1 cellular context compared by ENCODE assay signal in the genomic region with DNA sequence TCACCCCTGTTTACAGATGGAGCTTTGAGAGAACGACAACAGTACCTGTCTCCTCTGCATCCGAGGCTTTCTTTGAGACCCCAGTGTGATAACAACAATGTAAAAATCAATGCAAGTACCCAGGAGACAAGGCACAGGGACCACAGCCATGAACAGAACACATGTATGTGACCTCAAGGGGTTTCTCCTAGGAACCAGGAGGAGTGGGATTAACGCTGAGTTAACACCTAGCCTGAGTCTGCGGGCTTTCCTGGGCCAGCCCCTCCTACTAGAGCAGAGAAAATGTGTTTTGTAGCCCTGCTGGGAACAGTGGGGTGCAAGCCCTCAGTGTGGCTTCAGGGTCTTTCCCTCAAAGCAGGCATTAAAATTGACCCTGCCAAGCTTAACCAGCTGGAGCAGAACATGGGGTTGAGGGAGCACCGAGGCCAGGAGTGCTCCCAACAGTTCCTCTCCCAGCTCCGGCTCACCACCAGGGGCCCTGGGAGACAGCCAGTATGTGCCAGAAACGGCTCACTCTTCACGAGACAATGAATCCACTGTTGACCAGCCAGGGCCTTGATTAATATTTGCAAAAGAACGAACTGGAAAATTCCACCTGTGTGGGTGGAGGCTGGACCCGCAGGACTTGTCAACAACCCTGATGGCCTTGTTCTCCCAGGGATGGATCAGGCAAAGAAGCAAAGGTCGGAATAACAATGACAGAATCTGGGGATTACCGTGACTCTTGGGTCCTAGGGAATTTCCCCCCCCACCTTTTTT.
TF ChIP-seq lines count a peak whose summit lies in the region.

No MANE protein-coding gene starts in this region.

TF ChIP-seq in HepG2, 621 proteins besides CTCF, POLR2A, EP300 and RAD21 (continued from another document and continues in another):
- TF ChIP-seq, protein P1, sequence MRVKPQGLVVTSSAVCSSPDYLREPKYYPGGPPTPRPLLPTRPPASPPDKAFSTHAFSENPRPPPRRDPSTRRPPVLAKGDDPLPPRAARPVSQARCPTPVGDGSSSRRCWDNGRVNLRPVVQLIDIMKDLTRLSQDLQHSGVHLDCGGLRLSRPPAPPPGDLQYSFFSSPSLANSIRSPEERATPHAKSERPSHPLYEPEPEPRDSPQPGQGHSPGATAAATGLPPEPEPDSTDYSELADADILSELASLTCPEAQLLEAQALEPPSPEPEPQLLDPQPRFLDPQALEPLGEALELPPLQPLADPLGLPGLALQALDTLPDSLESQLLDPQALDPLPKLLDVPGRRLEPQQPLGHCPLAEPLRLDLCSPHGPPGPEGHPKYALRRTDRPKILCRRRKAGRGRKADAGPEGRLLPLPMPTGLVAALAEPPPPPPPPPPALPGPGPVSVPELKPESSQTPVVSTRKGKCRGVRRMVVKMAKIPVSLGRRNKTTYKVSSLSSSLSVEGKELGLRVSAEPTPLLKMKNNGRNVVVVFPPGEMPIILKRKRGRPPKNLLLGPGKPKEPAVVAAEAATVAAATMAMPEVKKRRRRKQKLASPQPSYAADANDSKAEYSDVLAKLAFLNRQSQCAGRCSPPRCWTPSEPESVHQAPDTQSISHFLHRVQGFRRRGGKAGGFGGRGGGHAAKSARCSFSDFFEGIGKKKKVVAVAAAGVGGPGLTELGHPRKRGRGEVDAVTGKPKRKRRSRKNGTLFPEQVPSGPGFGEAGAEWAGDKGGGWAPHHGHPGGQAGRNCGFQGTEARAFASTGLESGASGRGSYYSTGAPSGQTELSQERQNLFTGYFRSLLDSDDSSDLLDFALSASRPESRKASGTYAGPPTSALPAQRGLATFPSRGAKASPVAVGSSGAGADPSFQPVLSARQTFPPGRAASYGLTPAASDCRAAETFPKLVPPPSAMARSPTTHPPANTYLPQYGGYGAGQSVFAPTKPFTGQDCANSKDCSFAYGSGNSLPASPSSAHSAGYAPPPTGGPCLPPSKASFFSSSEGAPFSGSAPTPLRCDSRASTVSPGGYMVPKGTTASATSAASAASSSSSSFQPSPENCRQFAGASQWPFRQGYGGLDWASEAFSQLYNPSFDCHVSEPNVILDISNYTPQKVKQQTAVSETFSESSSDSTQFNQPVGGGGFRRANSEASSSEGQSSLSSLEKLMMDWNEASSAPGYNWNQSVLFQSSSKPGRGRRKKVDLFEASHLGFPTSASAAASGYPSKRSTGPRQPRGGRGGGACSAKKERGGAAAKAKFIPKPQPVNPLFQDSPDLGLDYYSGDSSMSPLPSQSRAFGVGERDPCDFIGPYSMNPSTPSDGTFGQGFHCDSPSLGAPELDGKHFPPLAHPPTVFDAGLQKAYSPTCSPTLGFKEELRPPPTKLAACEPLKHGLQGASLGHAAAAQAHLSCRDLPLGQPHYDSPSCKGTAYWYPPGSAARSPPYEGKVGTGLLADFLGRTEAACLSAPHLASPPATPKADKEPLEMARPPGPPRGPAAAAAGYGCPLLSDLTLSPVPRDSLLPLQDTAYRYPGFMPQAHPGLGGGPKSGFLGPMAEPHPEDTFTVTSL (CRISPR knock-in tag; IDR thresholded peaks at IDR 0.05; ENCODE audit: borderline replicate concordance) = no peak; the same call in 1 of the 2 replicates
- TF ChIP-seq ARID3A (IDR thresholded peaks at IDR 0.05; ENCODE audit: low read depth, low read length) (peak; percentile 84), SAFB2 (CRISPR knock-in tag; IDR thresholded peaks at IDR 0.05; ENCODE audit: borderline replicate concordance, low read depth) (peak; percentile 40; the same call in 1 of the 2 replicates), ZNF296 (CRISPR knock-in tag; conservative IDR thresholded peaks at IDR 0.05) (no peak), ZBTB44 (CRISPR knock-in tag; IDR thresholded peaks at IDR 0.05) (no peak), ZNF704 (CRISPR knock-in tag; IDR thresholded peaks at IDR 0.05; ENCODE audit: borderline replicate concordance) (no peak), ZNF382 (CRISPR knock-in tag; IDR thresholded peaks at IDR 0.05; ENCODE audit: borderline replicate concordance) (no peak), SIN3B (IDR thresholded peaks at IDR 0.05; ENCODE audit: low read length) (no peak), SIN3A (IDR thresholded peaks at IDR 0.05; ENCODE audit: borderline replicate concordance, low read depth, low read length) (peak; percentile 60), ZNF746 (CRISPR knock-in tag; IDR thresholded peaks at IDR 0.05) (peak; percentile 84; the same call in 1 of the 2 replicates), ZNF441 (CRISPR knock-in tag; IDR thresholded peaks at IDR 0.05; ENCODE audit: borderline replicate concordance) (no peak; the same call in 1 of the 2 replicates), ZNF251 (CRISPR knock-in tag; IDR thresholded peaks at IDR 0.05) (no peak), LCORL (IDR thresholded peaks at IDR 0.05) (peak; percentile 92), LCORL (CRISPR knock-in tag; IDR thresholded peaks at IDR 0.05) (peak; percentile 85; the same call in 1 of the 2 replicates), PHB2 (IDR thresholded peaks at IDR 0.05; ENCODE audit: partially characterized antibody) (no peak), SP5 (CRISPR knock-in tag; IDR thresholded peaks at IDR 0.05; ENCODE audit: borderline replicate concordance, low read depth) (peak; percentile 86), HOXA7 (CRISPR knock-in tag; IDR thresholded peaks at IDR 0.05) (no peak), ATF7 (IDR thresholded peaks at IDR 0.05) (peak; percentile 37; the same call in 1 of the 2 replicates), ATF7 (CRISPR knock-in tag; IDR thresholded peaks at IDR 0.05) (no peak; the same call in 1 of the 2 replicates), ZNF678 (CRISPR knock-in tag; IDR thresholded peaks at IDR 0.05) (no peak), CHD4 (IDR thresholded peaks at IDR 0.05; ENCODE audit: borderline replicate concordance, low read length) (no peak), KAT2B (IDR thresholded peaks at IDR 0.05; ENCODE audit: borderline replicate concordance, low read depth, low read length) (no peak), HNRNPH1 (optimal IDR thresholded peaks at IDR 0.05; ENCODE audit: low read depth, low read length) (no peak), BORCS8-MEF2B (CRISPR knock-in tag; IDR thresholded peaks at IDR 0.05) (peak; percentile 19; the same call in 1 of the 2 replicates), RELA (CRISPR knock-in tag; IDR thresholded peaks at IDR 0.05) (no peak), CEBPG (CRISPR knock-in tag; IDR thresholded peaks at IDR 0.05) (peak; percentile 59), ZC3H4 (CRISPR knock-in tag; IDR thresholded peaks at IDR 0.05; ENCODE audit: borderline replicate concordance) (peak; percentile 78; the same call in 1 of the 2 replicates), ZNF547 (CRISPR knock-in tag; IDR thresholded peaks at IDR 0.05) (no peak), NCOA5 (CRISPR knock-in tag; IDR thresholded peaks at IDR 0.05) (no peak)
- TF ChIP-seq, protein P2, sequence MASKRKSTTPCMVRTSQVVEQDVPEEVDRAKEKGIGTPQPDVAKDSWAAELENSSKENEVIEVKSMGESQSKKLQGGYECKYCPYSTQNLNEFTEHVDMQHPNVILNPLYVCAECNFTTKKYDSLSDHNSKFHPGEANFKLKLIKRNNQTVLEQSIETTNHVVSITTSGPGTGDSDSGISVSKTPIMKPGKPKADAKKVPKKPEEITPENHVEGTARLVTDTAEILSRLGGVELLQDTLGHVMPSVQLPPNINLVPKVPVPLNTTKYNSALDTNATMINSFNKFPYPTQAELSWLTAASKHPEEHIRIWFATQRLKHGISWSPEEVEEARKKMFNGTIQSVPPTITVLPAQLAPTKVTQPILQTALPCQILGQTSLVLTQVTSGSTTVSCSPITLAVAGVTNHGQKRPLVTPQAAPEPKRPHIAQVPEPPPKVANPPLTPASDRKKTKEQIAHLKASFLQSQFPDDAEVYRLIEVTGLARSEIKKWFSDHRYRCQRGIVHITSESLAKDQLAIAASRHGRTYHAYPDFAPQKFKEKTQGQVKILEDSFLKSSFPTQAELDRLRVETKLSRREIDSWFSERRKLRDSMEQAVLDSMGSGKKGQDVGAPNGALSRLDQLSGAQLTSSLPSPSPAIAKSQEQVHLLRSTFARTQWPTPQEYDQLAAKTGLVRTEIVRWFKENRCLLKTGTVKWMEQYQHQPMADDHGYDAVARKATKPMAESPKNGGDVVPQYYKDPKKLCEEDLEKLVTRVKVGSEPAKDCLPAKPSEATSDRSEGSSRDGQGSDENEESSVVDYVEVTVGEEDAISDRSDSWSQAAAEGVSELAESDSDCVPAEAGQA (IDR thresholded peaks at IDR 0.05; ENCODE audit: low read depth) = no peak
- TF ChIP-seq, protein P2 (CRISPR knock-in tag; IDR thresholded peaks at IDR 0.05; ENCODE audit: borderline replicate concordance) = no peak
- TF ChIP-seq, protein P3, sequence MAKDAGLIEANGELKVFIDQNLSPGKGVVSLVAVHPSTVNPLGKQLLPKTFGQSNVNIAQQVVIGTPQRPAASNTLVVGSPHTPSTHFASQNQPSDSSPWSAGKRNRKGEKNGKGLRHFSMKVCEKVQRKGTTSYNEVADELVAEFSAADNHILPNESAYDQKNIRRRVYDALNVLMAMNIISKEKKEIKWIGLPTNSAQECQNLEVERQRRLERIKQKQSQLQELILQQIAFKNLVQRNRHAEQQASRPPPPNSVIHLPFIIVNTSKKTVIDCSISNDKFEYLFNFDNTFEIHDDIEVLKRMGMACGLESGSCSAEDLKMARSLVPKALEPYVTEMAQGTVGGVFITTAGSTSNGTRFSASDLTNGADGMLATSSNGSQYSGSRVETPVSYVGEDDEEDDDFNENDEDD (CRISPR knock-in tag; IDR thresholded peaks at IDR 0.05; ENCODE audit: borderline replicate concordance) = no peak
- TF ChIP-seq, protein P4, sequence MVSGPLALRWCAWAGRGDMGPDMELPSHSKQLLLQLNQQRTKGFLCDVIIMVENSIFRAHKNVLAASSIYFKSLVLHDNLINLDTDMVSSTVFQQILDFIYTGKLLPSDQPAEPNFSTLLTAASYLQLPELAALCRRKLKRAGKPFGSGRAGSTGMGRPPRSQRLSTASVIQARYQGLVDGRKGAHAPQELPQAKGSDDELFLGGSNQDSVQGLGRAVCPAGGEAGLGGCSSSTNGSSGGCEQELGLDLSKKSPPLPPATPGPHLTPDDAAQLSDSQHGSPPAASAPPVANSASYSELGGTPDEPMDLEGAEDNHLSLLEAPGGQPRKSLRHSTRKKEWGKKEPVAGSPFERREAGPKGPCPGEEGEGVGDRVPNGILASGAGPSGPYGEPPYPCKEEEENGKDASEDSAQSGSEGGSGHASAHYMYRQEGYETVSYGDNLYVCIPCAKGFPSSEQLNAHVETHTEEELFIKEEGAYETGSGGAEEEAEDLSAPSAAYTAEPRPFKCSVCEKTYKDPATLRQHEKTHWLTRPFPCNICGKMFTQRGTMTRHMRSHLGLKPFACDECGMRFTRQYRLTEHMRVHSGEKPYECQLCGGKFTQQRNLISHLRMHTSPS (CRISPR knock-in tag; IDR thresholded peaks at IDR 0.05; ENCODE audit: low read depth) = peak; percentile 40; the same call in 1 of the 2 replicates
- TF ChIP-seq, protein P5, sequence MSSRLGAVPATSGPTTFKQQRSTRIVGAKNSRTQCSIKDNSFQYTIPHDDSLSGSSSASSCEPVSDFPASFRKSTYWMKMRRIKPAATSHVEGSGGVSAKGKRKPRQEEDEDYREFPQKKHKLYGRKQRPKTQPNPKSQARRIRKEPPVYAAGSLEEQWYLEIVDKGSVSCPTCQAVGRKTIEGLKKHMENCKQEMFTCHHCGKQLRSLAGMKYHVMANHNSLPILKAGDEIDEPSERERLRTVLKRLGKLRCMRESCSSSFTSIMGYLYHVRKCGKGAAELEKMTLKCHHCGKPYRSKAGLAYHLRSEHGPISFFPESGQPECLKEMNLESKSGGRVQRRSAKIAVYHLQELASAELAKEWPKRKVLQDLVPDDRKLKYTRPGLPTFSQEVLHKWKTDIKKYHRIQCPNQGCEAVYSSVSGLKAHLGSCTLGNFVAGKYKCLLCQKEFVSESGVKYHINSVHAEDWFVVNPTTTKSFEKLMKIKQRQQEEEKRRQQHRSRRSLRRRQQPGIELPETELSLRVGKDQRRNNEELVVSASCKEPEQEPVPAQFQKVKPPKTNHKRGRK (CRISPR knock-in tag; IDR thresholded peaks at IDR 0.05) = no peak
